ENCODE assay signal across 14 cellular contexts in genomic region chr3:172272699-172273098, GRCh38.
DNase-seq lines count a peak whose midpoint lies in the region; ATAC-seq and TF ChIP-seq lines count a peak whose summit lies in the region.
"Had no signal": no experiment of that assay in that cellular context is flagged by ENCODE, and none has a peak within 500 bp of the region (broad histone marks: within the 10 kb centered on the region; RNA-seq: fewer than 3 reads in every experiment).

No MANE protein-coding gene starts in this region.

- peaks cover 61% of the 10 kb centered on the region for H3K36me3 ChIP-seq in adipocyte (ENCODE audit: control insufficient read depth, insufficient read depth, low read length, severe bottlenecking)

- H3K27me3 ChIP-seq in adipocyte (replicated peaks; ENCODE audit: control insufficient read depth, insufficient read depth, low read length): no peaks in the 10 kb centered on the region
- H3K27me3 ChIP-seq: BLaER1, sigmoid colon had no signal

- H3K4me3 ChIP-seq in adipocyte (ENCODE audit: low read length): no peak overlapping the region
- H3K4me3 ChIP-seq: BLaER1, sigmoid colon had no signal

- TF ChIP-seq CTCF in GM10266 (IDR thresholded peaks at IDR 0.05; ENCODE audit: control insufficient read depth, insufficient read depth, low read depth, missing control alignments): no peak

- no peak overlapping the region for H3K9ac ChIP-seq in adipocyte (ENCODE audit: low read length)
- H3K9ac ChIP-seq: BLaER1 had no signal

- DNase-seq in GM03348 (ENCODE audit: low spot score): peak; percentile 52
- DNase-seq in adipocyte (ENCODE audit: low read depth): peak; percentile 83
- DNase-seq in fibroblast of the conjunctiva (ENCODE audit: low read depth): peak; percentile 50
- no peak for DNase-seq in sciatic nerve (ENCODE audit: low spot score)
- DNase-seq in GM10266 (ENCODE audit: extremely low spot score): no peak
- no peak for DNase-seq in posterior vena cava (ENCODE audit: low spot score)
- DNase-seq: activated CD4-positive, alpha-beta T cell treated with anti-CD3 and anti-CD28 coated beads, Interleukin-2, amount 50 U/mL, for 48 hours; activated naive CD8-positive, alpha-beta T cell treated with anti-CD3 and anti-CD28 coated beads, Interleukin-2, amount 10 ng/mL, durations not matched to agents 7 days and 5 days; activated T-cell treated with anti-CD3 and anti-CD28 coated beads, Interleukin-2, amount 50 U/mL, for 24 hours; DMS53; occipital lobe; sigmoid colon had no signal

- no peaks in the 10 kb centered on the region for H3K9me3 ChIP-seq in adipocyte (ENCODE audit: control insufficient read depth, low read length)
- H3K9me3 ChIP-seq: BLaER1, sigmoid colon had no signal

- H3K4me1 ChIP-seq in adipocyte (ENCODE audit: control insufficient read depth, insufficient read depth, low read length): peaks cover 50% of the 10 kb centered on the region
- H3K4me1 ChIP-seq: BLaER1 had no signal

- intact Hi-C loops in sciatic nerve (cut with DNase I) (no loop called here), posterior vena cava (cut with DNase I) (no loop called here)

- ATAC-seq in sciatic nerve (peak; percentile 50), HG02885 (IDR thresholded peaks at IDR 0.05; ENCODE audit: poor library complexity, unreplicated experiment) (no peak)

Comparison
In these comparisons a context has a peak if more than half of its experiments do, and no peak if none do; other contexts are left out.
1. DNase-seq: peak in GM03348 (single experiment), adipocyte (single experiment) and fibroblast of the conjunctiva (single experiment); none in sciatic nerve (single experiment), GM10266 (single experiment) and posterior vena cava (single experiment).